In the genomic region with DNA sequence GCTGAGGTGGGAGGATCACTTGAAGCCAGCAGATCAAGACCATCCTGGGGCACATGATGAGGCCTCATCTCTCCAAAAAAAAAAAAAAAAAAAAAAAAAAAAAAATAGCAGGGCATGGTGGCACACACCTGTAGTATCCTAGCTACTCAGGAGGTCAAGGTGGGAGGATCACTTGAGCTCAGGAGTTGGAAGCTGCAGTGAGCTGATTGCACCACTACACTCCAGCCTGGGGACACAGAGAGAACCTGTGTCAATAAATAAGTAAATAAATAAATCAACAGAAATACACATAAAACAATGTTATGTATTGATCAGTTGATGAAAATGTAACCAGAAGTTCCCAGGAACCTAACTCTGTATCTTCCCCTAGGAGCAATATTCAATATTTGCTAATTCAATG, we compare ENCODE assay signal across 8 cellular contexts.
"Had no signal": no experiment of that assay in that cellular context is flagged by ENCODE, and none has a peak within 500 bp of the region (broad histone marks: within the 10 kb centered on the region; RNA-seq: fewer than 3 reads in every experiment).

No MANE protein-coding gene starts in this region.

- ATAC-seq: GM12878 had no signal

- H3K4me3 ChIP-seq: GM12878 had no signal

- FAIRE-seq: G401.6, GM12878, GM12891, GM12892, GM18507, GM19239 had no signal

- DNase-seq: GDM1, GF-D8 had no signal
